ENCODE assay signal across 15 cellular contexts in the genomic region with DNA sequence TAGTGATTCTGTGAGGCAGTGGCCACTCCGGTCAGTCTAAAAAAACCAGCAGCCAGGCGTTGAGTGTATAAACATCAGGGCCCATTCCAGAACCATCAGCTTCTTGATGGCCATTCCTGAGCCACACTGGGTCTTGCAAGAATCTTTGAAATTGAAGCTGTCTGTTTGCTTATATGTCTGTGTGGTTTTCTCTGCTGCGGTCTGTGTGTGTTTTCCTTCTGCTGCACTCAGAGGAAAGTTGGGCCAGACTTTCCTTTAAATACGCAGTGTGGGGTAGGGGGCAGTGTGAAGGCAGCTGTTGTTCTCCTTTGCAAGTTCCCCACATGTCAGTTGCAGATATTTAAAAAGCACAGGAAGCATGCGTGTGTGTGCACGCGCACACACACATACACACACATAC. TPM values are rescaled to one million over a fixed set of nuclear protein-coding genes. Genes with fewer than 3 reads are reported as not detected.
DNase-seq lines count a peak whose midpoint lies in the region; ATAC-seq lines count a peak whose summit lies in the region.
"Had no signal": no experiment of that assay in that cellular context is flagged by ENCODE, and none has a peak within 500 bp of the region (broad histone marks: within the 10 kb centered on the region; RNA-seq: fewer than 3 reads in every experiment).

No MANE protein-coding gene starts in this region.

- peaks cover 3% of the 10 kb centered on the region for H3K27me3 Mint-ChIP-seq in activated CD4-positive, alpha-beta memory T cell treated with anti-CD3 and anti-CD28 coated beads, Interleukin-2, amount 10 ng/mL, durations not matched to agents 7 days and 5 days
- H3K27me3 Mint-ChIP-seq in activated CD4-positive, alpha-beta memory T cell treated with anti-CD3 and anti-CD28 coated beads for 36 hours: no peaks in the 10 kb centered on the region

- H3K27ac Mint-ChIP-seq in activated CD4-positive, alpha-beta memory T cell treated with anti-CD3 and anti-CD28 coated beads, Interleukin-2, amount 10 ng/mL, durations not matched to agents 7 days and 5 days: peak overlapping the region; percentile 37
- H3K27ac Mint-ChIP-seq in activated CD4-positive, alpha-beta memory T cell treated with anti-CD3 and anti-CD28 coated beads for 36 hours: no peak overlapping the region
- H3K27ac Mint-ChIP-seq: activated T-cell treated with anti-CD3 and anti-CD28 coated beads, Interleukin-2, amount 50 U/mL, for 72 hours had no signal

- H3K36me3 Mint-ChIP-seq in activated CD4-positive, alpha-beta memory T cell treated with anti-CD3 and anti-CD28 coated beads, Interleukin-2, amount 10 ng/mL, durations not matched to agents 7 days and 5 days (ENCODE audit: low read depth): no peaks in the 10 kb centered on the region
- no peaks in the 10 kb centered on the region for H3K36me3 Mint-ChIP-seq in activated CD4-positive, alpha-beta memory T cell treated with anti-CD3 and anti-CD28 coated beads for 36 hours

- POLR2A ChIA-PET in activated CD4-positive, alpha-beta memory T cell treated with anti-CD3 and anti-CD28 coated beads, Interleukin-2, amount 10 ng/mL, durations not matched to agents 7 days and 5 days (lab: Charles Lee): no interaction called here
- POLR2A ChIA-PET in activated CD4-positive, alpha-beta memory T cell treated with anti-CD3 and anti-CD28 coated beads for 36 hours (lab: Charles Lee): interaction anchor here (1.0 kb wide), 1 partner anchor 415 kb away, joined by 3 read pairs; no protein-coding TSS in a partner anchor

- intact Hi-C loops in activated CD4-positive, alpha-beta memory T cell treated with anti-CD3 and anti-CD28 coated beads for 36 hours (cut with micrococcal nuclease): loop anchor here (5.0 to 10.0 kb wide), 3 partner anchors 397 to 569 kb away; no protein-coding TSS in a partner anchor
- intact Hi-C loops in sciatic nerve (cut with DNase I): no loop called here

- CTCF ChIA-PET in activated CD4-positive, alpha-beta memory T cell treated with anti-CD3 and anti-CD28 coated beads, Interleukin-2, amount 10 ng/mL, durations not matched to agents 7 days and 5 days (lab: Charles Lee): interaction anchor here (0.6 to 1.3 kb wide), 9 partner anchors 21 to 552 kb away, joined by 3 to 6 read pairs (median 3); no protein-coding TSS in a partner anchor
- CTCF ChIA-PET in activated CD4-positive, alpha-beta memory T cell treated with anti-CD3 and anti-CD28 coated beads for 36 hours (lab: Charles Lee): interaction anchor here (0.7 to 4.3 kb wide), 9 partner anchors 14 to 554 kb away, joined by 3 to 21 read pairs (median 4); no protein-coding TSS in a partner anchor

- no peaks in the 10 kb centered on the region for H3K9me3 Mint-ChIP-seq in activated CD4-positive, alpha-beta memory T cell treated with anti-CD3 and anti-CD28 coated beads, Interleukin-2, amount 10 ng/mL, durations not matched to agents 7 days and 5 days
- H3K9me3 Mint-ChIP-seq in activated CD4-positive, alpha-beta memory T cell treated with anti-CD3 and anti-CD28 coated beads for 36 hours: peaks cover 3% of the 10 kb centered on the region
- H3K9me3 Mint-ChIP-seq: activated T-cell treated with anti-CD3 and anti-CD28 coated beads, Interleukin-2, amount 50 U/mL, for 72 hours had no signal

- DNase-seq in activated CD4-positive, alpha-beta memory T cell treated with anti-CD3 and anti-CD28 coated beads, Interleukin-2, amount 10 ng/mL, durations not matched to agents 7 days and 5 days: no peak
- no peak for DNase-seq in activated CD4-positive, alpha-beta memory T cell treated with anti-CD3 and anti-CD28 coated beads for 36 hours
- DNase-seq in NOMO-1 treated with DMSO at 0.1 percent for 48 hours (lab: John Stamatoyannopoulos, UW; ENCODE audit: unreplicated experiment) (peak; percentile 36), fibroblast of gingiva (ENCODE audit: low read depth) (peak; percentile 47), stromal cell of bone marrow (ENCODE audit: low read depth) (peak; percentile 38), sciatic nerve (ENCODE audit: low spot score) (no peak), DMS53 treated with DMSO at 0.1 percent for 48 hours (lab: John Stamatoyannopoulos, UW; ENCODE audit: unreplicated experiment) (no peak)
- DNase-seq: activated CD4-positive, CD25-positive, alpha-beta regulatory T cell; activated T-cell treated with anti-CD3 and anti-CD28 coated beads, Interleukin-2, amount 50 U/mL, for 72 hours; DMS79; NCI-H2029; upper lobe of left lung had no signal

- ATAC-seq in sciatic nerve: no peak
- no peak for ATAC-seq in GM19351 (IDR thresholded peaks at IDR 0.05; ENCODE audit: unreplicated experiment)
- ATAC-seq: activated T-cell treated with anti-CD3 and anti-CD28 coated beads, Interleukin-2, amount 50 U/mL, for 72 hours had no signal

- peaks cover 16% of the 10 kb centered on the region for H3K4me1 Mint-ChIP-seq in activated CD4-positive, alpha-beta memory T cell treated with anti-CD3 and anti-CD28 coated beads, Interleukin-2, amount 10 ng/mL, durations not matched to agents 7 days and 5 days
- H3K4me1 Mint-ChIP-seq in activated CD4-positive, alpha-beta memory T cell treated with anti-CD3 and anti-CD28 coated beads for 36 hours (ENCODE audit: low read depth): peaks cover 10% of the 10 kb centered on the region

- H3K4me3 Mint-ChIP-seq in activated CD4-positive, alpha-beta memory T cell treated with anti-CD3 and anti-CD28 coated beads, Interleukin-2, amount 10 ng/mL, durations not matched to agents 7 days and 5 days: no peak overlapping the region
- no peak overlapping the region for H3K4me3 Mint-ChIP-seq in activated CD4-positive, alpha-beta memory T cell treated with anti-CD3 and anti-CD28 coated beads for 36 hours

RNA-seq across cellular contexts. Expression of a gene that starts 32.2 kb away (rescaled TPM):
- not detected for total RNA-seq in activated CD4-positive, alpha-beta memory T cell treated with anti-CD3 and anti-CD28 coated beads, Interleukin-2, amount 10 ng/mL, durations not matched to agents 7 days and 5 days
- total RNA-seq in activated CD4-positive, alpha-beta memory T cell treated with anti-CD3 and anti-CD28 coated beads for 36 hours: not detected
- not detected for total RNA-seq in sciatic nerve
- total RNA-seq: activated T-cell treated with anti-CD3 and anti-CD28 coated beads, Interleukin-2, amount 50 U/mL, for 72 hours; liver; SK-MEL-5; upper lobe of left lung had no signal

Comparison
In these comparisons a context has a peak if more than half of its experiments do, and no peak if none do; other contexts are left out.
1. DNase-seq: peak in NOMO-1 treated with DMSO at 0.1 percent for 48 hours (single experiment), fibroblast of gingiva (single experiment) and stromal cell of bone marrow (single experiment); none in activated CD4-positive, alpha-beta memory T cell treated with anti-CD3 and anti-CD28 coated beads, Interleukin-2, amount 10 ng/mL, durations not matched to agents 7 days and 5 days (single experiment), activated CD4-positive, alpha-beta memory T cell treated with anti-CD3 and anti-CD28 coated beads for 36 hours (single experiment), sciatic nerve (single experiment) and DMS53 treated with DMSO at 0.1 percent for 48 hours (single experiment).